ENCODE assay signal across 1 cellular context in the genomic region with DNA sequence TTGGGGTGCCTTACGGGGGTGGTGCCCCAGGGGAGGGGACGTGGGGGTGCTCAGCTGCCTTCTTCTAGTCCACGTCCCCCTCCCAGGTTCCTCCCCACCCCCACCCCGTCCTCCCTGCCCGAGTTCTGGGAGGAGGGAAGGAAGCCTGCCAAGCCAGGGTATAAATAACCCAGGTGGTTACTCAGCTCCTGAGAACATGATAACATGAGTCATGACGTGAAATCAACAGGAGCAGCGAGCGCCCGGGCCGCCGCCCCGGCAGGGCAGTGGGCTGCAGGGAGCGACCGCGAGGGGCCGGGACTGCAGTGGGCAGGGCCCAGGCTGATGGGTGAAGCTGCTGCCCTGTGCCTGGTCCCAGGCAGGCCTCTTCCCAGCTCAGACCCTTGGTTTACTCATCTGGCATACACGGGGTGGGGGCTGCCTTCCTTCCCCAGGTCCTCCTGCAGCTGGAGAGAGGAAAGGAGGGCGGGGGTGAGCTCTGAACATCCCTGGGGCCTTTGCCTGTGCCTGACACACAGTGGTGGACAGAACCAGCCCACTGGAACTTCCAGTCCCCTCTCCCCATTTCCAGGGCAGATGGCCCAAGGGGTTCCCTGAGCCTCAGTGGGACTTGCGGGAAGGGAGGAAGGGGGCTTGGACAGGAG.
TF ChIP-seq lines count a peak whose summit lies in the region.

No MANE protein-coding gene starts in this region.

TF ChIP-seq in K562, 482 proteins besides CTCF, POLR2A, EP300 and RAD21 (continued from another document):
- TF ChIP-seq, protein P1, sequence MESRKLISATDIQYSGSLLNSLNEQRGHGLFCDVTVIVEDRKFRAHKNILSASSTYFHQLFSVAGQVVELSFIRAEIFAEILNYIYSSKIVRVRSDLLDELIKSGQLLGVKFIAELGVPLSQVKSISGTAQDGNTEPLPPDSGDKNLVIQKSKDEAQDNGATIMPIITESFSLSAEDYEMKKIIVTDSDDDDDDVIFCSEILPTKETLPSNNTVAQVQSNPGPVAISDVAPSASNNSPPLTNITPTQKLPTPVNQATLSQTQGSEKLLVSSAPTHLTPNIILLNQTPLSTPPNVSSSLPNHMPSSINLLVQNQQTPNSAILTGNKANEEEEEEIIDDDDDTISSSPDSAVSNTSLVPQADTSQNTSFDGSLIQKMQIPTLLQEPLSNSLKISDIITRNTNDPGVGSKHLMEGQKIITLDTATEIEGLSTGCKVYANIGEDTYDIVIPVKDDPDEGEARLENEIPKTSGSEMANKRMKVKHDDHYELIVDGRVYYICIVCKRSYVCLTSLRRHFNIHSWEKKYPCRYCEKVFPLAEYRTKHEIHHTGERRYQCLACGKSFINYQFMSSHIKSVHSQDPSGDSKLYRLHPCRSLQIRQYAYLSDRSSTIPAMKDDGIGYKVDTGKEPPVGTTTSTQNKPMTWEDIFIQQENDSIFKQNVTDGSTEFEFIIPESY (CRISPR knock-in tag; IDR thresholded peaks at IDR 0.05): no peak
- TF ChIP-seq, protein P2, sequence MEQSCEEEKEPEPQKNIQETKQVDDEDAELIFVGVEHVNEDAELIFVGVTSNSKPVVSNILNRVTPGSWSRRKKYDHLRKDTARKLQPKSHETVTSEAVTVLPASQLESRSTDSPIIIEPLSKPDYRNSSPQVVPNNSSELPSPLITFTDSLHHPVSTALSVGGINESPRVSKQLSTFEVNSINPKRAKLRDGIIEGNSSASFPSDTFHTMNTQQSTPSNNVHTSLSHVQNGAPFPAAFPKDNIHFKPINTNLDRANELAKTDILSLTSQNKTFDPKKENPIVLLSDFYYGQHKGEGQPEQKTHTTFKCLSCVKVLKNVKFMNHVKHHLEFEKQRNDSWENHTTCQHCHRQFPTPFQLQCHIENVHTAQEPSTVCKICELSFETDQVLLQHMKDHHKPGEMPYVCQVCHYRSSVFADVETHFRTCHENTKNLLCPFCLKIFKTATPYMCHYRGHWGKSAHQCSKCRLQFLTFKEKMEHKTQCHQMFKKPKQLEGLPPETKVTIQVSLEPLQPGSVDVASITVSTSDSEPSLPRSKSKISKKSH (CRISPR knock-in tag; IDR thresholded peaks at IDR 0.05): no peak
- TF ChIP-seq ZNF133 (CRISPR knock-in tag; IDR thresholded peaks at IDR 0.05): no peak
- no peak for TF ChIP-seq MED1 (CRISPR knock-in tag; IDR thresholded peaks at IDR 0.05; ENCODE audit: borderline replicate concordance)
- no peak for TF ChIP-seq BRD9 (IDR thresholded peaks at IDR 0.05; ENCODE audit: low read depth, partially characterized antibody)
- no peak for TF ChIP-seq ZC3H4 (CRISPR knock-in tag; IDR thresholded peaks at IDR 0.05; ENCODE audit: borderline replicate concordance)
- no peak for TF ChIP-seq XRCC3 (IDR thresholded peaks at IDR 0.05)
- TF ChIP-seq CTBP1 (IDR thresholded peaks at IDR 0.05; ENCODE audit: borderline replicate concordance): peak; percentile 44; the same call in 1 of the 2 replicates
- TF ChIP-seq JUND (IDR thresholded peaks at IDR 0.05; ENCODE audit: borderline replicate concordance, low read depth, low read length): peak; percentile 78
- peak; percentile 60; the same call in 1 of the 3 replicates for TF ChIP-seq JUND (tag; IDR thresholded peaks at IDR 0.05; ENCODE audit: borderline replicate concordance, low read depth, low read length)
- peak; percentile 40 for TF ChIP-seq RBFOX2 (IDR thresholded peaks at IDR 0.05; ENCODE audit: low read depth, low read length)
- TF ChIP-seq, protein P3, sequence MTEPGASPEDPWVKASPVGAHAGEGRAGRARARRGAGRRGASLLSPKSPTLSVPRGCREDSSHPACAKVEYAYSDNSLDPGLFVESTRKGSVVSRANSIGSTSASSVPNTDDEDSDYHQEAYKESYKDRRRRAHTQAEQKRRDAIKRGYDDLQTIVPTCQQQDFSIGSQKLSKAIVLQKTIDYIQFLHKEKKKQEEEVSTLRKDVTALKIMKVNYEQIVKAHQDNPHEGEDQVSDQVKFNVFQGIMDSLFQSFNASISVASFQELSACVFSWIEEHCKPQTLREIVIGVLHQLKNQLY (CRISPR knock-in tag; conservative IDR thresholded peaks at IDR 0.05): no peak
- TF ChIP-seq, protein P4, sequence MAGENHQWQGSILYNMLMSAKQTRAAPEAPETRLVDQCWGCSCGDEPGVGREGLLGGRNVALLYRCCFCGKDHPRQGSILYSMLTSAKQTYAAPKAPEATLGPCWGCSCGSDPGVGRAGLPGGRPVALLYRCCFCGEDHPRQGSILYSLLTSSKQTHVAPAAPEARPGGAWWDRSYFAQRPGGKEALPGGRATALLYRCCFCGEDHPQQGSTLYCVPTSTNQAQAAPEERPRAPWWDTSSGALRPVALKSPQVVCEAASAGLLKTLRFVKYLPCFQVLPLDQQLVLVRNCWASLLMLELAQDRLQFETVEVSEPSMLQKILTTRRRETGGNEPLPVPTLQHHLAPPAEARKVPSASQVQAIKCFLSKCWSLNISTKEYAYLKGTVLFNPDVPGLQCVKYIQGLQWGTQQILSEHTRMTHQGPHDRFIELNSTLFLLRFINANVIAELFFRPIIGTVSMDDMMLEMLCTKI (IDR thresholded peaks at IDR 0.05; ENCODE audit: partially characterized antibody): no peak
- peak; percentile 61; the same call in 1 of the 2 replicates for TF ChIP-seq ZNF263 (CRISPR knock-in tag; IDR thresholded peaks at IDR 0.05; ENCODE audit: borderline replicate concordance)
- TF ChIP-seq, protein P5, sequence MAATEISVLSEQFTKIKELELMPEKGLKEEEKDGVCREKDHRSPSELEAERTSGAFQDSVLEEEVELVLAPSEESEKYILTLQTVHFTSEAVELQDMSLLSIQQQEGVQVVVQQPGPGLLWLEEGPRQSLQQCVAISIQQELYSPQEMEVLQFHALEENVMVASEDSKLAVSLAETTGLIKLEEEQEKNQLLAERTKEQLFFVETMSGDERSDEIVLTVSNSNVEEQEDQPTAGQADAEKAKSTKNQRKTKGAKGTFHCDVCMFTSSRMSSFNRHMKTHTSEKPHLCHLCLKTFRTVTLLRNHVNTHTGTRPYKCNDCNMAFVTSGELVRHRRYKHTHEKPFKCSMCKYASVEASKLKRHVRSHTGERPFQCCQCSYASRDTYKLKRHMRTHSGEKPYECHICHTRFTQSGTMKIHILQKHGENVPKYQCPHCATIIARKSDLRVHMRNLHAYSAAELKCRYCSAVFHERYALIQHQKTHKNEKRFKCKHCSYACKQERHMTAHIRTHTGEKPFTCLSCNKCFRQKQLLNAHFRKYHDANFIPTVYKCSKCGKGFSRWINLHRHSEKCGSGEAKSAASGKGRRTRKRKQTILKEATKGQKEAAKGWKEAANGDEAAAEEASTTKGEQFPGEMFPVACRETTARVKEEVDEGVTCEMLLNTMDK (IDR thresholded peaks at IDR 0.05; ENCODE audit: borderline replicate concordance, insufficient read depth, low read depth, low read length, poor library complexity, severe bottlenecking): no peak
